16 cellular contexts compared by ENCODE assay signal in the genomic region with DNA sequence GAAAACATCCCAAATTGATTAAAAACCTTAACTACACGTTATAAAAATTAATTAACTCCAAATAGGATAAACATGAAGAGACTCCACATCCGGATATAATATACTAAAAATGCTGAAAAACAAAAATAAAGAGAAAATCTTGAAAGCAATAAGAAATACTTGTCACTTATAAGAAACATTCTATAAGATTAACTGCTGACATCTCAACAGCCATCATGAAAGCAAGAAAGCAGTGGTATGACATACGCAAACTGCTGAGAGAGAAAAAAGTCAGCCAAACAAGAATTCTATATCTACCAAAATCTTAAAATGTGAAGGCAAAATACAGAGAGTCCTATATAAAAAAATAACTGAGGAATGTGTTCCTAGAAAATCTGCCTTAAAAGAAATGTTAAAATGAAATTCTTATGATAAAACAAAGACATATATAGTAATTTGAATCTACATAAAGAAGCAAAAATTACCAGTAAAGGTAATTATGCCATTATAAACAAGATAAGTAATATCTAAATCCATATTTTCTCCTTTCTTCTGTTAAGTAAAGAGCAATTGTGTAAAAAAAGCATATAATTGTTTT.
DNase-seq lines count a peak whose midpoint lies in the region; ATAC-seq, FAIRE-seq and TF ChIP-seq lines count a peak whose summit lies in the region.
"Had no signal": no experiment of that assay in that cellular context is flagged by ENCODE, and none has a peak within 500 bp of the region (broad histone marks: within the 10 kb centered on the region; RNA-seq: fewer than 3 reads in every experiment).

No MANE protein-coding gene starts in this region.

- H3K4me1 ChIP-seq in A673 (ENCODE audit: insufficient read depth, low read length, poor library complexity, severe bottlenecking): no peaks in the 10 kb centered on the region
- H3K4me1 ChIP-seq in kidney (ENCODE audit: control insufficient read depth in 1 of 2, insufficient read depth in 1 of 2, low read depth in 1 of 2, low read length in 2 of 2): no peaks in the 10 kb centered on the region
- H3K4me1 ChIP-seq: foreskin keratinocyte had no signal

- CTCF ChIA-PET in A673 (lab: Charles Lee): no interaction called here

- H3K4me1 Mint-ChIP-seq in stimulated activated naive B cell treated with anti-CD40 and anti-IgM and Interleukin-4, amounts not matched to agents 10 μg/mL and 1 μg/mL and 100 μg/mL, for 72 hours: no peaks in the 10 kb centered on the region
- H3K4me1 Mint-ChIP-seq: activated naive CD8-positive, alpha-beta T cell treated with anti-CD3 and anti-CD28 coated beads for 36 hours; B cell; naive B cell had no signal

- H3K36me3 ChIP-seq in A673 (ENCODE audit: insufficient read depth, low read length, poor library complexity, severe bottlenecking): no peaks in the 10 kb centered on the region
- H3K36me3 ChIP-seq in kidney (ENCODE audit: control insufficient read depth in 1 of 2, insufficient read depth in 2 of 2, low read length in 2 of 2): no peaks in the 10 kb centered on the region

- no peaks in the 10 kb centered on the region for H3K27me3 Mint-ChIP-seq in stimulated activated naive B cell treated with anti-CD40 and anti-IgM and Interleukin-4, amounts not matched to agents 10 μg/mL and 1 μg/mL and 100 μg/mL, for 72 hours
- H3K27me3 Mint-ChIP-seq: activated naive CD8-positive, alpha-beta T cell treated with anti-CD3 and anti-CD28 coated beads for 36 hours; B cell; naive B cell had no signal

- DNase-seq in A673 (ENCODE audit: low spot score): peak; percentile 11
- DNase-seq in HT-29 (ENCODE audit: low spot score): peak; percentile 23
- DNase-seq in RKO (ENCODE audit: low spot score): peak; percentile 49
- peak; percentile 5 for DNase-seq in fibroblast of mammary gland (ENCODE audit: low read depth)
- no peak for DNase-seq in kidney
- no peak for DNase-seq in NCI-H1417 treated with DMSO at 0.1 percent for 48 hours (lab: John Stamatoyannopoulos, UW)
- no peak for DNase-seq in stimulated activated naive B cell treated with anti-CD40 and anti-IgM and Interleukin-4, amounts not matched to agents 10 μg/mL and 1 μg/mL and 100 μg/mL, for 72 hours
- DNase-seq: activated naive CD8-positive, alpha-beta T cell treated with anti-CD3 and anti-CD28 coated beads for 36 hours; KG1; naive B cell; retina; stimulated activated naive CD4-positive, alpha-beta T cell treated with Interleukin-2 at 50 U/mL for 16 hours had no signal

- H3K27me3 ChIP-seq in A673 (replicated peaks; ENCODE audit: insufficient read depth, low read depth, low read length, poor library complexity): no peaks in the 10 kb centered on the region
- H3K27me3 ChIP-seq: foreskin keratinocyte had no signal

- no TSS peak for BruUV-seq in A673 (replicated peaks; lab: Mats Ljungman, UMichigan)

- intact Hi-C loops in A673 (cut with micrococcal nuclease; ENCODE audit: unreplicated experiment) (no loop called here), kidney (cut with DNase I) (no loop called here)

- peaks cover 0 to 1% of the 10 kb centered on the region in 2 donors for H3K36me3 Mint-ChIP-seq in stimulated activated naive B cell treated with anti-CD40 and anti-IgM and Interleukin-4, amounts not matched to agents 10 μg/mL and 1 μg/mL and 100 μg/mL, for 72 hours
- H3K36me3 Mint-ChIP-seq: activated naive CD8-positive, alpha-beta T cell treated with anti-CD3 and anti-CD28 coated beads for 36 hours; naive B cell had no signal

- no peak for ATAC-seq in GM18502 (IDR thresholded peaks at IDR 0.05; ENCODE audit: poor library complexity, unreplicated experiment)
- ATAC-seq in stimulated activated naive B cell treated with anti-CD40 and anti-IgM and Interleukin-4, amounts not matched to agents 10 μg/mL and 1 μg/mL and 100 μg/mL, for 72 hours (replicated peaks): no peak
- ATAC-seq: foreskin keratinocyte, Right ventricle myocardium inferior had no signal

- H3K9me3 ChIP-seq in A673 (ENCODE audit: low read depth, low read length, poor library complexity, severe bottlenecking) (peaks cover 20% of the 10 kb centered on the region), kidney (ENCODE audit: control insufficient read depth in 1 of 2, low read length in 2 of 2) (peaks cover 0 to 9% of the 10 kb centered on the region in 2 donors)

- H3K9ac ChIP-seq in kidney (ENCODE audit: low read length in 2 of 2): no peak overlapping the region

- TF ChIP-seq CTCF in A673 (conservative IDR thresholded peaks at IDR 0.05; ENCODE audit: low read depth, low read length) (no peak), fibroblast of mammary gland (conservative IDR thresholded peaks at IDR 0.05; ENCODE audit: control insufficient read depth, insufficient read depth, low read depth, low read length) (no peak), kidney (IDR thresholded peaks at IDR 0.05; ENCODE audit: borderline replicate concordance, extremely low read depth, insufficient read depth) (no peak)

- no peak overlapping the region for H3K4me3 Mint-ChIP-seq in stimulated activated naive B cell treated with anti-CD40 and anti-IgM and Interleukin-4, amounts not matched to agents 10 μg/mL and 1 μg/mL and 100 μg/mL, for 72 hours
- H3K4me3 Mint-ChIP-seq: activated naive CD8-positive, alpha-beta T cell treated with anti-CD3 and anti-CD28 coated beads for 36 hours; B cell; naive B cell had no signal

- POLR2A ChIA-PET in A673 (lab: Charles Lee; ENCODE audit: low non-redundant PET): no interaction called here

- no peak overlapping the region for H3K27ac ChIP-seq in A673 (ENCODE audit: low read depth, low read length, poor library complexity, severe bottlenecking)
- H3K27ac ChIP-seq in kidney (ENCODE audit: low read depth in 2 of 2, low read length in 2 of 2): no peak overlapping the region
- H3K27ac ChIP-seq: foreskin keratinocyte had no signal

- H3K4me3 ChIP-seq in A673 (ENCODE audit: low read depth, low read length, poor library complexity, severe bottlenecking): no peak overlapping the region
- no peak overlapping the region for H3K4me3 ChIP-seq in fibroblast of mammary gland (ENCODE audit: control insufficient read depth, low read depth, low read length)
- no peak overlapping the region for H3K4me3 ChIP-seq in kidney (ENCODE audit: low read length in 2 of 2)

- no peak for FAIRE-seq in kidney (lab: Jason Lieb, UNC)

- H3K27ac Mint-ChIP-seq in stimulated activated naive B cell treated with anti-CD40 and anti-IgM and Interleukin-4, amounts not matched to agents 10 μg/mL and 1 μg/mL and 100 μg/mL, for 72 hours: no peak overlapping the region
- H3K27ac Mint-ChIP-seq: activated naive CD8-positive, alpha-beta T cell treated with anti-CD3 and anti-CD28 coated beads for 36 hours; B cell; naive B cell had no signal

- peaks cover 8 to 13% of the 10 kb centered on the region in 2 donors for H3K9me3 Mint-ChIP-seq in stimulated activated naive B cell treated with anti-CD40 and anti-IgM and Interleukin-4, amounts not matched to agents 10 μg/mL and 1 μg/mL and 100 μg/mL, for 72 hours

Comparison
In these comparisons a context has a peak if more than half of its experiments do, and no peak if none do; other contexts are left out.
1. DNase-seq: peak in A673 (single experiment), HT-29 (single experiment), RKO (single experiment) and fibroblast of mammary gland (single experiment); none in kidney (single experiment), NCI-H1417 treated with DMSO at 0.1 percent for 48 hours (single experiment) and stimulated activated naive B cell treated with anti-CD40 and anti-IgM and Interleukin-4, amounts not matched to agents 10 μg/mL and 1 μg/mL and 100 μg/mL, for 72 hours (single experiment).